ENCODE assay signal across 13 cellular contexts in the genomic region with DNA sequence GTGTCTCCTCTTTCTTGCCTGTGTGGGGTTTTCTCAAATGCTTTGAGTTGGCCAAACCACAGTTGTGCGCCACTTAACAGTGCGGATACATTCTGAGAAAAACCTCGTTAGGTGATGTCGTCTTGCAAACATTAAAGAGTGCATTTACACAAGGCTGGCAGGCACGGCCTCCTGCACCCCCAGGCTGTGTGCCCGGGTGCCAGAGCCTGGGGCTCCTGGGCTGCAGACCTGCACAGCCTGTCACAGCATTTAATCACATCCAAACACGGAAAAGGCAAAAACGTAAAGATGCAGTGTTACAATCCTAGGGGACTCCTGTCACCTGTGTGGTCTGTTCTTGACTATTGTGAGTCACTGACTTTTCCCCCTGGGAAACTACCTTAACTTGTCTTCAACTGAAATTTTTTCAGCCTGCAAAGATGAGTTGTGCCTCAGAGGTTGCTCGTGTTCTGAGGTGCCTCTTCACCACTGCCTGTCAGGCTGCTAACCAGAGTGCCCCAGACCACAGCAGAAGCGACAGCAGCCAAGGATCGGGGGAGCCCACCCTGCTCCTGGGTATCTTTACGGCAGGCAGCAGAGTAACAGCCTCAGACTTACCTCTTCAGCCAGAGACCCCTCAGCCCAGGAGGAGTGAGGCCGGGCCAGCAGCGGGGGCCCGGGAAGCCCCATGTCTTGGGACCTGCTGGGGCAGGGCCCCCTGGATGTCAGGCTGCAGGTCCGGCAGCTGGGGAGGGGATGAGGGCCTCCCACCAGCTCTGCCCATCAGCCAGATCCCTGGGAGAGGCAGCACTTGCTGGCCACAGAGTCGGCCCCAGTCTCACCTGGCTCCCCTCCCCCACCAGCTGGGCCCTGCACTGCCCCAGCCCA. TPM values are rescaled to one million over a fixed set of nuclear protein-coding genes. Genes with fewer than 3 reads are reported as not detected.
A peak's percentile ranks its signal among the peaks of the same experiment; 100 is the strongest.
DNase-seq lines count a peak whose midpoint lies in the region; ATAC-seq, FAIRE-seq and TF ChIP-seq lines count a peak whose summit lies in the region.
"Had no signal": no experiment of that assay in that cellular context is flagged by ENCODE, and none has a peak within 500 bp of the region (broad histone marks: within the 10 kb centered on the region; RNA-seq: fewer than 3 reads in every experiment).

No MANE protein-coding gene starts in this region.

- H3K9me3 Mint-ChIP-seq in stimulated activated naive CD8-positive, alpha-beta T cell treated with anti-CD3 and anti-CD28 coated beads, Interleukin-15, amount 100 ng/mL, for 72 hours: no peaks in the 10 kb centered on the region
- H3K9me3 Mint-ChIP-seq: nephron had no signal

- SMC1A ChIA-PET in GM12878 (lab: Charles Lee; ENCODE audit: uncharacterized antibody, unreplicated experiment): interaction anchor here (0.6 to 6.1 kb wide), 5 partner anchors 22 to 54 kb away, joined by 3 to 52 read pairs (median 3); a partner anchor contains a TSS

- peak; percentile 53 for TF ChIP-seq POLR2A in GM12878 (IDR thresholded peaks at IDR 0.05; ENCODE audit: low read depth, low read length)

- no peak for TF ChIP-seq CTCF in GM12878 (IDR thresholded peaks at IDR 0.05 in 2 of 3, conservative IDR thresholded peaks at IDR 0.05 in 1 of 3; ENCODE audit: control insufficient read depth in 2 of 3, extremely low read depth in 1 of 3, insufficient read depth in 1 of 3, low read depth in 3 of 3, low read length in 3 of 3)

- TF ChIP-seq RAD21 in GM12878 (IDR thresholded peaks at IDR 0.05; ENCODE audit: insufficient read depth, low read depth, low read length): no peak

- in situ Hi-C loops in GM12878 (cut with MboI): no loop called here

- no peak overlapping the region for H3K4me3 ChIP-seq in GM12878

- H3K4me1 Mint-ChIP-seq in stimulated activated naive CD8-positive, alpha-beta T cell treated with anti-CD3 and anti-CD28 coated beads, Interleukin-15, amount 100 ng/mL, for 72 hours: peaks cover 76% of the 10 kb centered on the region

- H3K4me1 ChIP-seq in GM12878 (ENCODE audit: control insufficient read depth, insufficient read depth, low read length): peaks cover 45% of the 10 kb centered on the region

- peak; percentile 56 to 73; a peak in 2 of 4 replicates for TF ChIP-seq EP300 in GM12878 (IDR thresholded peaks at IDR 0.05; ENCODE audit: borderline replicate concordance in 1 of 2, control insufficient read depth in 1 of 2, low read depth in 2 of 2, low read length in 2 of 2)

- FAIRE-seq in GM12878 (lab: Jason Lieb, UNC): peak; percentile 71
- FAIRE-seq: RCC 7860, small intestine had no signal

- RAD21 ChIA-PET in GM12878 (lab: Charles Lee; ENCODE audit: unreplicated experiment): interaction anchor here (7.1 kb wide), 1 partner anchor 54 kb away, joined by 92 read pairs; a partner anchor contains a TSS

- peaks cover 13 to 20% of the 10 kb centered on the region in 2 experiments; a peak in 3 of 4 replicates for H3K36me3 ChIP-seq in GM12878 (ENCODE audit: control insufficient read depth in 2 of 2, insufficient read depth in 2 of 2, low read length in 1 of 2)

- intact Hi-C loops in GM12878 (cut with micrococcal nuclease; ENCODE audit: unreplicated experiment): no loop called here

- no peak overlapping the region for H2AFZ ChIP-seq in GM12878 (ENCODE audit: control insufficient read depth, low read depth, low read length)

- DNase-seq in stimulated activated CD4-positive, alpha-beta T cell treated with anti-CD3 and anti-CD28 coated beads, Interleukin-15, amount 100 ng/mL, for 24 hours: peak; percentile 38
- no peak for DNase-seq in stimulated activated CD4-positive, alpha-beta T cell treated with anti-CD3 and anti-CD28 coated beads, Interleukin-4, amount 100 ng/mL, for 1 hour
- peak; percentile 30 for DNase-seq in activated CD4-positive, alpha-beta T cell treated with anti-CD3 and anti-CD28 coated beads, Interleukin-2, amount 50 U/mL, for 1 hour
- DNase-seq in GM12878 (ENCODE audit: low read depth, low spot score) (peak; percentile 59), AG08395 (ENCODE audit: low spot score) (no peak), NCI-H1436 (lab: John Stamatoyannopoulos, UW) (no peak)
- peak; percentile 74 to 82 for DNase-seq in stimulated activated naive CD8-positive, alpha-beta T cell treated with anti-CD3 and anti-CD28 coated beads, Interleukin-15, amount 100 ng/mL, for 72 hours
- DNase-seq: AML-193, kidney glomerular epithelial cell, small intestine had no signal

- peak overlapping the region; percentile 85 to 86 for H3K4me3 Mint-ChIP-seq in stimulated activated naive CD8-positive, alpha-beta T cell treated with anti-CD3 and anti-CD28 coated beads, Interleukin-15, amount 100 ng/mL, for 72 hours
- H3K4me3 Mint-ChIP-seq: nephron had no signal

- H3K27ac Mint-ChIP-seq in stimulated activated naive CD8-positive, alpha-beta T cell treated with anti-CD3 and anti-CD28 coated beads, Interleukin-15, amount 100 ng/mL, for 72 hours: peak overlapping the region; percentile 95 to 98
- H3K27ac Mint-ChIP-seq: nephron had no signal

- ATAC-seq in GM12878 (peak; percentile 28), GM21737 (IDR thresholded peaks at IDR 0.05; ENCODE audit: unreplicated experiment) (no peak)
- peak; percentile 71 for ATAC-seq in stimulated activated naive CD8-positive, alpha-beta T cell treated with anti-CD3 and anti-CD28 coated beads, Interleukin-15, amount 100 ng/mL, for 72 hours

- H3K79me2 ChIP-seq in GM12878 (ENCODE audit: control insufficient read depth, insufficient read depth, low read length): peaks cover 4% of the 10 kb centered on the region

- 13% methylated on average over 17 of the region's 17 CpGs for WGBS in GM12878 (ENCODE audit: insufficient coverage, insufficient replicate concordance, low lambda C conversion rate, missing lambda C conversion rate)

- TSS peak; percentile 47 for BruUV-seq in GM12878 (replicated peaks; lab: Mats Ljungman, UMichigan)

- POLR2A ChIA-PET in GM12878 (lab: Charles Lee): interaction anchor here (0.6 to 7.2 kb wide), 5 partner anchors 10 to 54 kb away, joined by 3 to 63 read pairs (median 4); a partner anchor contains a TSS

- peak overlapping the region; percentile 35 for H3K4me2 ChIP-seq in GM12878 (ENCODE audit: control insufficient read depth, insufficient read depth)

- CTCF ChIA-PET in GM12878 (lab: Yijun Ruan, JAX): interaction anchor here (0.8 to 7.2 kb wide), 4 partner anchors 21 to 87 kb away, joined by 3 to 67 read pairs (median 4); a partner anchor contains a TSS

- no peaks in the 10 kb centered on the region for H3K27me3 ChIP-seq in GM12878 (replicated peaks in 1 of 2; ENCODE audit: control insufficient read depth in 2 of 2, insufficient read depth in 2 of 2, low read length in 1 of 2)

- H3K27me3 Mint-ChIP-seq in stimulated activated naive CD8-positive, alpha-beta T cell treated with anti-CD3 and anti-CD28 coated beads, Interleukin-15, amount 100 ng/mL, for 72 hours: peaks cover 8% of the 10 kb centered on the region

- peak overlapping the region; percentile 77 for H3K27ac ChIP-seq in GM12878 (ENCODE audit: control insufficient read depth, insufficient read depth)

- H4K20me1 ChIP-seq in GM12878 (ENCODE audit: control insufficient read depth, insufficient read depth): no peaks in the 10 kb centered on the region

- H3K9ac ChIP-seq in GM12878 (ENCODE audit: control insufficient read depth, insufficient read depth, low read length): peak overlapping the region; percentile 64

- H3K9me3 ChIP-seq in GM12878 (replicated peaks; ENCODE audit: control insufficient read depth, insufficient read depth, low read length): no peaks in the 10 kb centered on the region

RNA-seq across cellular contexts. Expression of a gene that starts 0.7 kb away (rescaled TPM):
- total RNA-seq in GM12878 (2013; cell fraction: nucleolus; rRNA removed): 125 and 143 TPM in 2 replicates
- total RNA-seq in GM12878 (2014; rRNA removed) (32.4 and 39.5 TPM in 2 replicates), GM12878 (2014; rRNA removed; fragmentation: Illumina TruSeq; extraction: Trizol) (3.6 and 4.4 TPM in 2 replicates), GM12878 (2021) (49.1 and 56.0 TPM in 2 replicates)
- 4.1 TPM for polyA plus RNA-seq in GM12878 (2011; ENCODE audit: low read depth)
- polyA plus RNA-seq in GM12878 (2011; rRNA removed) (2.9 and 6.9 TPM in 2 replicates), GM12878 (2014; fragmentation: Illumina TruSeq; extraction: Trizol) (0.48 and 1.6 TPM in 2 replicates), GM12878 (2014; fragmentation: Nextera tagmentation; extraction: Ambion mirVana) (under 1 TPM; 0.24 to 0.38 TPM), GM12878 (2014; rRNA removed) (37.1 and 42.9 TPM in 2 replicates), GM12878 (2016; fragmentation: Nextera tagmentation; extraction: Ambion mirVana) (10 to 100 TPM; 17.9 to 20.4 TPM)
- 13.5 and 27.8 TPM in 2 replicates for polyA plus RNA-seq in GM12878 (2011; cell fraction: cytosol; rRNA removed)
- 95.3 and 97.7 TPM in 2 replicates for polyA plus RNA-seq in GM12878 (2011; cell fraction: nucleus; rRNA removed)
- polyA plus RNA-seq in GM12878 (2012): 23.6 and 27.4 TPM in 2 replicates
- polyA minus RNA-seq in GM12878 (2011; rRNA and poly(A)+ RNA removed): 2.6 and 8.0 TPM in 2 replicates
- 5.6 and 6.0 TPM in 2 replicates for polyA minus RNA-seq in GM12878 (2011; cell fraction: cytosol; rRNA and poly(A)+ RNA removed)
- polyA minus RNA-seq in GM12878 (2011; cell fraction: nucleus; rRNA and poly(A)+ RNA removed): 20.7 and 27.4 TPM in 2 replicates

RNA-seq across cellular contexts. Expression of a gene that starts 14.1 kb away (rescaled TPM):
- 25.0 and 25.2 TPM in 2 replicates for total RNA-seq in GM12878 (2013; cell fraction: nucleolus; rRNA removed)
- 0.16 and 0.28 TPM in 2 replicates for total RNA-seq in GM12878 (2014; rRNA removed)
- 0.09 TPM in 2 replicates for total RNA-seq in GM12878 (2014; rRNA removed; fragmentation: Illumina TruSeq; extraction: Trizol)
- total RNA-seq in GM12878 (2021): 5.6 TPM in 2 replicates
- polyA plus RNA-seq in GM12878 (2011; ENCODE audit: low read depth): 0.13 TPM
- 0.24 and 0.53 TPM in 2 replicates for polyA plus RNA-seq in GM12878 (2011; rRNA removed)
- 1.7 and 2.7 TPM in 2 replicates for polyA plus RNA-seq in GM12878 (2011; cell fraction: cytosol; rRNA removed)
- 6.0 and 7.2 TPM in 2 replicates for polyA plus RNA-seq in GM12878 (2011; cell fraction: nucleus; rRNA removed)
- 1.3 and 2.5 TPM in 2 replicates for polyA plus RNA-seq in GM12878 (2012)
- not detected in 2 replicates for polyA plus RNA-seq in GM12878 (2014; fragmentation: Illumina TruSeq; extraction: Trizol)
- under 1 TPM; 0.05 TPM for polyA plus RNA-seq in GM12878 (2014; fragmentation: Nextera tagmentation; extraction: Ambion mirVana)
- 2.1 and 2.2 TPM in 2 replicates for polyA plus RNA-seq in GM12878 (2014; rRNA removed)
- not detected for polyA plus RNA-seq in GM12878 (2016; fragmentation: Nextera tagmentation; extraction: Ambion mirVana)
- polyA minus RNA-seq in GM12878 (2011; rRNA and poly(A)+ RNA removed): 0.37 and 0.46 TPM in 2 replicates
- 5.1 and 8.3 TPM in 2 replicates for polyA minus RNA-seq in GM12878 (2011; cell fraction: cytosol; rRNA and poly(A)+ RNA removed)
- 1.6 and 3.3 TPM in 2 replicates for polyA minus RNA-seq in GM12878 (2011; cell fraction: nucleus; rRNA and poly(A)+ RNA removed)

RNA-seq across cellular contexts. Expression of a gene that starts 27.7 kb away (rescaled TPM):
- 10.1 and 12.7 TPM in 2 replicates for total RNA-seq in GM12878 (2013; cell fraction: nucleolus; rRNA removed)
- 13.4 and 17.2 TPM in 2 replicates for total RNA-seq in GM12878 (2014; rRNA removed)
- 8.8 and 9.3 TPM in 2 replicates for total RNA-seq in GM12878 (2014; rRNA removed; fragmentation: Illumina TruSeq; extraction: Trizol)
- 38.0 and 42.5 TPM in 2 replicates for total RNA-seq in GM12878 (2021)
- polyA plus RNA-seq in GM12878 (2011; ENCODE audit: low read depth): 23.0 TPM
- polyA plus RNA-seq in GM12878 (2011; rRNA removed): 11.4 and 13.2 TPM in 2 replicates
- polyA plus RNA-seq in GM12878 (2011; cell fraction: cytosol; rRNA removed): 25.9 and 26.5 TPM in 2 replicates
- polyA plus RNA-seq in GM12878 (2011; cell fraction: nucleus; rRNA removed): 84.3 and 88.7 TPM in 2 replicates
- polyA plus RNA-seq in GM12878 (2012): 27.4 and 30.3 TPM in 2 replicates
- 2.8 and 10.8 TPM in 2 replicates for polyA plus RNA-seq in GM12878 (2014; fragmentation: Illumina TruSeq; extraction: Trizol)
- polyA plus RNA-seq in GM12878 (2014; fragmentation: Nextera tagmentation; extraction: Ambion mirVana): 10 to 100 TPM in 1 of 2 experiments, 1 to 10 TPM in 1; 3.4 to 12.3 TPM
- polyA plus RNA-seq in GM12878 (2014; rRNA removed): 17.8 and 26.0 TPM in 2 replicates
- 10 to 100 TPM; 21.2 to 22.0 TPM for polyA plus RNA-seq in GM12878 (2016; fragmentation: Nextera tagmentation; extraction: Ambion mirVana)
- 7.1 and 14.5 TPM in 2 replicates for polyA minus RNA-seq in GM12878 (2011; rRNA and poly(A)+ RNA removed)
- polyA minus RNA-seq in GM12878 (2011; cell fraction: cytosol; rRNA and poly(A)+ RNA removed): 6.0 and 6.2 TPM in 2 replicates
- 15.2 and 18.4 TPM in 2 replicates for polyA minus RNA-seq in GM12878 (2011; cell fraction: nucleus; rRNA and poly(A)+ RNA removed)

RNA-seq across cellular contexts. Expression of a gene that starts 44.0 kb away (rescaled TPM):
- total RNA-seq in GM12878 (2013; cell fraction: nucleolus; rRNA removed): 36.2 and 39.2 TPM in 2 replicates
- total RNA-seq in GM12878 (2014; rRNA removed) (56.0 and 62.4 TPM in 2 replicates), GM12878 (2014; rRNA removed; fragmentation: Illumina TruSeq; extraction: Trizol) (15.2 and 15.3 TPM in 2 replicates), GM12878 (2021) (47.1 and 51.0 TPM in 2 replicates)
- polyA plus RNA-seq in GM12878 (2011; ENCODE audit: low read depth): 7.5 TPM
- polyA plus RNA-seq in GM12878 (2011; rRNA removed) (22.6 and 34.7 TPM in 2 replicates), GM12878 (2014; fragmentation: Illumina TruSeq; extraction: Trizol) (4.7 and 9.6 TPM in 2 replicates), GM12878 (2014; fragmentation: Nextera tagmentation; extraction: Ambion mirVana) (1 to 10 TPM in 1 of 2 experiments, under 1 TPM in 1; 0.82 to 3.3 TPM), GM12878 (2014; rRNA removed) (61.4 and 64.3 TPM in 2 replicates), GM12878 (2016; fragmentation: Nextera tagmentation; extraction: Ambion mirVana) (10 to 100 TPM; 45.0 to 53.5 TPM)
- polyA plus RNA-seq in GM12878 (2011; cell fraction: cytosol; rRNA removed): 51.6 and 94.5 TPM in 2 replicates
- polyA plus RNA-seq in GM12878 (2011; cell fraction: nucleus; rRNA removed): 56.1 and 57.8 TPM in 2 replicates
- 39.7 and 39.8 TPM in 2 replicates for polyA plus RNA-seq in GM12878 (2012)
- polyA minus RNA-seq in GM12878 (2011; rRNA and poly(A)+ RNA removed): 21.4 and 38.2 TPM in 2 replicates
- polyA minus RNA-seq in GM12878 (2011; cell fraction: cytosol; rRNA and poly(A)+ RNA removed): 21.9 and 23.7 TPM in 2 replicates
- polyA minus RNA-seq in GM12878 (2011; cell fraction: nucleus; rRNA and poly(A)+ RNA removed): 14.7 and 21.8 TPM in 2 replicates

RNA-seq across cellular contexts. Expression of a gene that starts 44.6 kb away (rescaled TPM):
- 0.69 and 0.71 TPM in 2 replicates for total RNA-seq in GM12878 (2013; cell fraction: nucleolus; rRNA removed)
- total RNA-seq in GM12878 (2014; rRNA removed): 0.34 and 0.38 TPM in 2 replicates
- total RNA-seq in GM12878 (2014; rRNA removed; fragmentation: Illumina TruSeq; extraction: Trizol): 0.09 and 0.14 TPM in 2 replicates
- total RNA-seq in GM12878 (2021): 0.41 and 0.51 TPM in 2 replicates
- 0.29 TPM for polyA plus RNA-seq in GM12878 (2011; ENCODE audit: low read depth)
- 0.14 and 0.38 TPM in 2 replicates for polyA plus RNA-seq in GM12878 (2011; rRNA removed)
- 0.42 and 0.48 TPM in 2 replicates for polyA plus RNA-seq in GM12878 (2011; cell fraction: cytosol; rRNA removed)
- polyA plus RNA-seq in GM12878 (2011; cell fraction: nucleus; rRNA removed): 0.97 and 1.1 TPM in 2 replicates
- polyA plus RNA-seq in GM12878 (2012): 0.58 and 0.86 TPM in 2 replicates
- polyA plus RNA-seq in GM12878 (2014; fragmentation: Illumina TruSeq; extraction: Trizol): 0.15 TPM in 1 of 2 replicates, not detected in the other
- under 1 TPM in 1 of 2 experiments, not detected in 1; 0.04 TPM for polyA plus RNA-seq in GM12878 (2014; fragmentation: Nextera tagmentation; extraction: Ambion mirVana)
- 0.27 and 0.36 TPM in 2 replicates for polyA plus RNA-seq in GM12878 (2014; rRNA removed)
- polyA plus RNA-seq in GM12878 (2016; fragmentation: Nextera tagmentation; extraction: Ambion mirVana): under 1 TPM; 0.12 to 0.24 TPM
- 0.37 and 0.88 TPM in 2 replicates for polyA minus RNA-seq in GM12878 (2011; rRNA and poly(A)+ RNA removed)
- polyA minus RNA-seq in GM12878 (2011; cell fraction: cytosol; rRNA and poly(A)+ RNA removed): 0.31 TPM in 1 of 2 replicates, not detected in the other
- polyA minus RNA-seq in GM12878 (2011; cell fraction: nucleus; rRNA and poly(A)+ RNA removed): 0.19 and 0.24 TPM in 2 replicates

Comparison
In these comparisons a context has a peak if more than half of its experiments do, and no peak if none do; other contexts are left out.
1. DNase-seq: peak in stimulated activated CD4-positive, alpha-beta T cell treated with anti-CD3 and anti-CD28 coated beads, Interleukin-15, amount 100 ng/mL, for 24 hours (single experiment), activated CD4-positive, alpha-beta T cell treated with anti-CD3 and anti-CD28 coated beads, Interleukin-2, amount 50 U/mL, for 1 hour (single experiment), GM12878 (single experiment) and stimulated activated naive CD8-positive, alpha-beta T cell treated with anti-CD3 and anti-CD28 coated beads, Interleukin-15, amount 100 ng/mL, for 72 hours (2 of 2); none in stimulated activated CD4-positive, alpha-beta T cell treated with anti-CD3 and anti-CD28 coated beads, Interleukin-4, amount 100 ng/mL, for 1 hour (single experiment), AG08395 (single experiment) and NCI-H1436 (single experiment).